25 cellular contexts compared by ENCODE assay signal in genomic region chr12:115320967-115321366, GRCh38.
DNase-seq lines count a peak whose midpoint lies in the region; ATAC-seq, FAIRE-seq and TF ChIP-seq lines count a peak whose summit lies in the region.
"Had no signal": no experiment of that assay in that cellular context is flagged by ENCODE, and none has a peak within 500 bp of the region (broad histone marks: within the 10 kb centered on the region; RNA-seq: fewer than 3 reads in every experiment).

No MANE protein-coding gene starts in this region.

- WGBS in K562 (ENCODE audit: insufficient coverage, low coverage, missing lambda C conversion rate): 2% methylated on average over 8 of the region's 8 CpGs
- WGBS in mesenchymal stem cell: 26% methylated on average over 8 of the region's 8 CpGs

- TF ChIP-seq EP300 in K562 (IDR thresholded peaks at IDR 0.05; ENCODE audit: low read length): no peak

- H3K4me1 ChIP-seq in K562 (replicated peaks in 1 of 2; ENCODE audit: control insufficient read depth in 2 of 2, insufficient read depth in 2 of 2, low read length in 2 of 2): no peaks in the 10 kb centered on the region; a peak in 1 of 5 replicates
- no peaks in the 10 kb centered on the region for H3K4me1 ChIP-seq in mesenchymal stem cell (ENCODE audit: control insufficient read depth, insufficient read depth, low read depth, low read length)
- H3K4me1 ChIP-seq in mucosa of descending colon (ENCODE audit: low read depth): no peaks in the 10 kb centered on the region
- H3K4me1 ChIP-seq: breast epithelium, left lung, thyroid gland had no signal

- H3K9me3 ChIP-seq in K562 (replicated peaks; ENCODE audit: control insufficient read depth, insufficient read depth, low read depth, low read length) (no peaks in the 10 kb centered on the region), mesenchymal stem cell (ENCODE audit: control insufficient read depth, low read length) (no peaks in the 10 kb centered on the region), mucosa of descending colon (no peaks in the 10 kb centered on the region)
- H3K9me3 ChIP-seq: breast epithelium, left lung, SJCRH30, thyroid gland had no signal

- no peak overlapping the region for H2BK15ac ChIP-seq in mesenchymal stem cell (ENCODE audit: low read depth, poor library complexity, severe bottlenecking)

- H2AK5ac ChIP-seq in mesenchymal stem cell (ENCODE audit: low read length, severe bottlenecking): no peak overlapping the region

- no peaks in the 10 kb centered on the region for H3K36me3 ChIP-seq in K562 (ENCODE audit: control insufficient read depth, insufficient read depth, low read length)
- no peaks in the 10 kb centered on the region for H3K36me3 ChIP-seq in mesenchymal stem cell (ENCODE audit: control insufficient read depth in 1 of 2, insufficient read depth in 2 of 2, low read depth in 1 of 2, low read length in 2 of 2)
- H3K36me3 ChIP-seq in mucosa of descending colon (ENCODE audit: low read depth): no peaks in the 10 kb centered on the region
- H3K36me3 ChIP-seq: breast epithelium, left lung, SJCRH30, thyroid gland had no signal

- H3K36me3 Mint-ChIP-seq in activated CD4-positive, alpha-beta memory T cell treated with anti-CD3 and anti-CD28 coated beads, Interleukin-2, amount 10 ng/mL, durations not matched to agents 7 days and 5 days (ENCODE audit: low read depth): no peaks in the 10 kb centered on the region
- H3K36me3 Mint-ChIP-seq: WTC11 had no signal

- peak overlapping the region; percentile 29 for H4K8ac ChIP-seq in mesenchymal stem cell (ENCODE audit: low read length)

- H3K9ac ChIP-seq in K562 (ENCODE audit: insufficient read depth in 1 of 2, low read depth in 2 of 2, low read length in 2 of 2) (no peak overlapping the region), mesenchymal stem cell (ENCODE audit: low read length) (peak overlapping the region; percentile 52)

- H3K14ac ChIP-seq in mesenchymal stem cell (ENCODE audit: low read length in 2 of 2): no peak overlapping the region

- TF ChIP-seq POLR2A in K562 (conservative IDR thresholded peaks at IDR 0.05): no peak

- TF ChIP-seq RAD21 in K562 (CRISPR knock-in tag; conservative IDR thresholded peaks at IDR 0.05 in 1 of 2, IDR thresholded peaks at IDR 0.05 in 1 of 2): no peak

- H2BK12ac ChIP-seq in mesenchymal stem cell (ENCODE audit: low read length in 2 of 2): no peak overlapping the region

- no peaks in the 10 kb centered on the region for H4K20me1 ChIP-seq in K562 (replicated peaks; ENCODE audit: control insufficient read depth, insufficient read depth, low read length)

- CTCF ChIA-PET in K562 (lab: Yijun Ruan, JAX; ENCODE audit: low intra/inter-chr PET ratio): no interaction called here
- CTCF ChIA-PET in activated CD4-positive, alpha-beta memory T cell treated with anti-CD3 and anti-CD28 coated beads, Interleukin-2, amount 10 ng/mL, durations not matched to agents 7 days and 5 days (lab: Charles Lee): no interaction called here

- no peak overlapping the region for H3K27ac Mint-ChIP-seq in activated CD4-positive, alpha-beta memory T cell treated with anti-CD3 and anti-CD28 coated beads, Interleukin-2, amount 10 ng/mL, durations not matched to agents 7 days and 5 days
- H3K27ac Mint-ChIP-seq: stimulated activated naive B cell treated with anti-CD40 and anti-IgM and Interleukin-4, amounts not matched to agents 10 μg/mL and 1 μg/mL and 100 μg/mL, for 72 hours; T-helper 17 cell; WTC11 had no signal

- in situ Hi-C loops in K562 (cut with MboI): no loop called here

- DNase-seq in Right ventricle myocardium inferior (ENCODE audit: missing footprints) (peak; percentile 80), cardiac septum (ENCODE audit: low spot score) (no peak), K562 (ENCODE audit: extremely low read depth in 1 of 4, low spot score in 3 of 4) (no peak), mesenchymal stem cell (peak; percentile 23), T-helper 9 cell (no peak), mucosa of descending colon (no peak)
- no peak for DNase-seq in activated CD4-positive, alpha-beta memory T cell treated with anti-CD3 and anti-CD28 coated beads, Interleukin-2, amount 10 ng/mL, durations not matched to agents 7 days and 5 days
- DNase-seq: activated CD4-positive, alpha-beta T cell treated with anti-CD3 and anti-CD28 coated beads, Interleukin-2, amount 50 U/mL, for 4 hours; activated effector memory CD4-positive, alpha-beta T cell treated with Interleukin-2 at 50 U/mL for 16 hours; cortex of kidney; DMS79 treated with DMSO at 0.1 percent for 48 hours; glutamatergic neuron; left lung; NCI-H1048; NCI-H187 treated with DMSO at 0.1 percent for 48 hours; PC-3; SJCRH30; stimulated activated CD4-positive, alpha-beta T cell treated with anti-CD3 and anti-CD28 coated beads, Interleukin-2, amount 100 ng/mL, for 48 hours; stimulated activated naive B cell treated with anti-CD40 and anti-IgM and Interleukin-4, amounts not matched to agents 10 μg/mL and 1 μg/mL and 100 μg/mL, for 72 hours; T-helper 17 cell had no signal

- peak; percentile 44 for ATAC-seq in Right ventricle myocardium inferior
- ATAC-seq in K562: no peak
- ATAC-seq in GM21737 (IDR thresholded peaks at IDR 0.05; ENCODE audit: unreplicated experiment): no peak
- ATAC-seq in mucosa of descending colon: no peak
- ATAC-seq: left lung, PC-3, T-helper 17 cell, WTC11 had no signal

- H3K4me3 Mint-ChIP-seq in activated CD4-positive, alpha-beta memory T cell treated with anti-CD3 and anti-CD28 coated beads, Interleukin-2, amount 10 ng/mL, durations not matched to agents 7 days and 5 days: no peak overlapping the region
- H3K4me3 Mint-ChIP-seq: stimulated activated naive B cell treated with anti-CD40 and anti-IgM and Interleukin-4, amounts not matched to agents 10 μg/mL and 1 μg/mL and 100 μg/mL, for 72 hours; T-helper 17 cell; WTC11 had no signal

- H2BK120ac ChIP-seq in mesenchymal stem cell (ENCODE audit: low read depth, low read length): no peak overlapping the region

- intact Hi-C loops in Right ventricle myocardium inferior (cut with DNase I): no loop called here
- intact Hi-C loops in cardiac septum (cut with DNase I): no loop called here
- intact Hi-C loops in K562 (cut with micrococcal nuclease): no loop called here
- intact Hi-C loops in mucosa of descending colon (cut with DNase I, micrococcal nuclease): no loop called here

- H3K9me3 Mint-ChIP-seq in activated CD4-positive, alpha-beta memory T cell treated with anti-CD3 and anti-CD28 coated beads, Interleukin-2, amount 10 ng/mL, durations not matched to agents 7 days and 5 days: peaks cover 5% of the 10 kb centered on the region
- H3K9me3 Mint-ChIP-seq: WTC11 had no signal

- H2BK5ac ChIP-seq in mesenchymal stem cell (ENCODE audit: low read depth, low read length, poor library complexity, severe bottlenecking): no peak overlapping the region

- peaks cover 0 to 6% of the 10 kb centered on the region in 2 experiments; a peak in 1 of 5 replicates for H3K27me3 ChIP-seq in K562 (ENCODE audit: control insufficient read depth in 2 of 2, insufficient read depth in 2 of 2, low read length in 2 of 2)
- H3K27me3 ChIP-seq in mesenchymal stem cell (ENCODE audit: control insufficient read depth in 1 of 2, insufficient read depth in 1 of 2, low read length in 2 of 2): no peaks in the 10 kb centered on the region
- H3K27me3 ChIP-seq: breast epithelium, left lung, SJCRH30, thyroid gland had no signal

- H4K91ac ChIP-seq in mesenchymal stem cell (ENCODE audit: low read length): no peak overlapping the region

- H3K4me2 ChIP-seq in K562 (ENCODE audit: insufficient read depth, low read length): no peak overlapping the region
- H3K4me2 ChIP-seq in mesenchymal stem cell (ENCODE audit: low read length, poor library complexity, severe bottlenecking): no peak overlapping the region

- H3K23ac ChIP-seq in mesenchymal stem cell (ENCODE audit: low read length in 2 of 2): no peak overlapping the region

- H3K4ac ChIP-seq in mesenchymal stem cell (ENCODE audit: low read depth in 1 of 2, low read length in 2 of 2): no peak overlapping the region

- no peak for FAIRE-seq in K562 (lab: Jason Lieb, UNC)
- FAIRE-seq: HTR-8/SVneo had no signal

- TF ChIP-seq CTCF in K562 (IDR thresholded peaks at IDR 0.05 in 2 of 3, conservative IDR thresholded peaks at IDR 0.05 in 1 of 3; ENCODE audit: insufficient read depth in 2 of 3, low read depth in 1 of 3, low read length in 3 of 3) (no peak), mucosa of descending colon (IDR thresholded peaks at IDR 0.05) (no peak)

- H3K27me3 Mint-ChIP-seq in activated CD4-positive, alpha-beta memory T cell treated with anti-CD3 and anti-CD28 coated beads, Interleukin-2, amount 10 ng/mL, durations not matched to agents 7 days and 5 days: no peaks in the 10 kb centered on the region
- H3K27me3 Mint-ChIP-seq: T-helper 17 cell had no signal

- no peaks in the 10 kb centered on the region for H3K79me1 ChIP-seq in mesenchymal stem cell (replicated peaks; ENCODE audit: low read length, poor library complexity, severe bottlenecking)

- no peaks in the 10 kb centered on the region for H3K4me1 Mint-ChIP-seq in activated CD4-positive, alpha-beta memory T cell treated with anti-CD3 and anti-CD28 coated beads, Interleukin-2, amount 10 ng/mL, durations not matched to agents 7 days and 5 days
- H3K4me1 Mint-ChIP-seq: T-helper 17 cell had no signal

- no peaks in the 10 kb centered on the region for H3K79me2 ChIP-seq in K562 (ENCODE audit: control insufficient read depth, insufficient read depth, low read length)

- H3K9me1 ChIP-seq in K562 (ENCODE audit: control insufficient read depth, insufficient read depth, low read length): no peaks in the 10 kb centered on the region

- peak overlapping the region in 1 of 2 experiments; percentile 13 for H3K18ac ChIP-seq in mesenchymal stem cell (ENCODE audit: low read depth in 1 of 2, low read length in 2 of 2)

- POLR2A ChIA-PET in K562 (lab: Yijun Ruan, JAX): no interaction called here
- POLR2A ChIA-PET in activated CD4-positive, alpha-beta memory T cell treated with anti-CD3 and anti-CD28 coated beads, Interleukin-2, amount 10 ng/mL, durations not matched to agents 7 days and 5 days (lab: Charles Lee): no interaction called here

- no TSS peak for BruUV-seq in K562 (replicated peaks; lab: Mats Ljungman, UMichigan)

- H3K4me3 ChIP-seq in K562 (no peak overlapping the region), mesenchymal stem cell (ENCODE audit: insufficient read depth in 1 of 2, low read depth in 1 of 2, low read length in 2 of 2) (no peak overlapping the region), mucosa of descending colon (no peak overlapping the region)
- H3K4me3 ChIP-seq: breast epithelium, left lung, SJCRH30, thyroid gland had no signal

- H2AFZ ChIP-seq in K562 (ENCODE audit: low read depth, low read length) (no peak overlapping the region), mesenchymal stem cell (ENCODE audit: low read depth, low read length) (no peak overlapping the region)

- H3K27ac ChIP-seq in K562 (ENCODE audit: extremely low read depth, low read depth, low read length) (no peak overlapping the region), mesenchymal stem cell (ENCODE audit: low read length, poor library complexity, severe bottlenecking) (no peak overlapping the region)
- H3K27ac ChIP-seq: breast epithelium, left lung, SJCRH30, thyroid gland had no signal

Comparison
In these comparisons a context has a peak if more than half of its experiments do, and no peak if none do; other contexts are left out.
1. DNase-seq: peak in Right ventricle myocardium inferior (single experiment) and mesenchymal stem cell (single experiment); none in cardiac septum (single experiment), K562 (0 of 4), T-helper 9 cell (single experiment), activated CD4-positive, alpha-beta memory T cell treated with anti-CD3 and anti-CD28 coated beads, Interleukin-2, amount 10 ng/mL, durations not matched to agents 7 days and 5 days (single experiment) and mucosa of descending colon (0 of 3).